In genomic region chr10:71838264-71839211, GRCh38 we compare ENCODE assay signal across 1 cellular context.
TF ChIP-seq lines count a peak whose summit lies in the region.

No MANE protein-coding gene starts in this region.

TF ChIP-seq in WTC11, 78 proteins besides CTCF, POLR2A, EP300 and RAD21 (continued from another document):
- TF ChIP-seq OVOL2 (CRISPR knock-in tag; IDR thresholded peaks at IDR 0.05; ENCODE audit: borderline replicate concordance) (no peak), USF1 (CRISPR knock-in tag; IDR thresholded peaks at IDR 0.05) (no peak), NR1H2 (CRISPR knock-in tag; IDR thresholded peaks at IDR 0.05) (no peak), KAT7 (CRISPR knock-in tag; IDR thresholded peaks at IDR 0.05; ENCODE audit: borderline replicate concordance) (no peak), MYBL2 (CRISPR knock-in tag; IDR thresholded peaks at IDR 0.05) (no peak), ZNF671 (CRISPR knock-in tag; IDR thresholded peaks at IDR 0.05) (no peak), NR2C2 (CRISPR knock-in tag; IDR thresholded peaks at IDR 0.05) (no peak), JUN (CRISPR knock-in tag; IDR thresholded peaks at IDR 0.05) (no peak), TEAD4 (CRISPR knock-in tag; IDR thresholded peaks at IDR 0.05) (no peak)
